ENCODE assay signal across 1 cellular context in genomic region chr1:172382949-172383348, GRCh38.
TF ChIP-seq lines count a peak whose summit lies in the region.

No MANE protein-coding gene starts in this region.

TF ChIP-seq in IMR-90, 13 proteins besides CTCF, POLR2A, EP300 and RAD21:
- TF ChIP-seq MXI1 (IDR thresholded peaks at IDR 0.05; ENCODE audit: borderline replicate concordance, low read depth, low read length) (no peak), SMC3 (IDR thresholded peaks at IDR 0.05; ENCODE audit: low read depth, low read length) (no peak)
